18 cellular contexts compared by ENCODE assay signal in genomic region chr4:85952518-85952917, GRCh38.
DNase-seq lines count a peak whose midpoint lies in the region; ATAC-seq, FAIRE-seq and TF ChIP-seq lines count a peak whose summit lies in the region.
"Had no signal": no experiment of that assay in that cellular context is flagged by ENCODE, and none has a peak within 500 bp of the region (broad histone marks: within the 10 kb centered on the region; RNA-seq: fewer than 3 reads in every experiment).

No MANE protein-coding gene starts in this region.

- H3K4me1 ChIP-seq in IMR-90 (ENCODE audit: control insufficient read depth, insufficient read depth, low read length) (0 out of 2 replicates have a peak, but pooled peaks cover 2% of the 10 kb centered on the region), small intestine (ENCODE audit: control insufficient read depth in 2 of 2, insufficient read depth in 1 of 2, low read depth in 1 of 2, low read length in 1 of 2) (no peaks in the 10 kb centered on the region)
- H3K4me1 ChIP-seq: colonic mucosa had no signal

- H3K18ac ChIP-seq in IMR-90 (ENCODE audit: low read depth, low read length) = no peak overlapping the region

- H2BK5ac ChIP-seq in IMR-90 (ENCODE audit: low read depth, low read length, poor library complexity, severe bottlenecking) = no peak overlapping the region

- no peak for TF ChIP-seq POLR2A in IMR-90 (IDR thresholded peaks at IDR 0.05; ENCODE audit: low read depth, low read length)

- H4K8ac ChIP-seq in IMR-90 (ENCODE audit: low read depth in 2 of 2, low read length in 2 of 2) = no peak overlapping the region

- no peak for TF ChIP-seq CTCF in IMR-90 (conservative IDR thresholded peaks at IDR 0.05; ENCODE audit: low read depth, low read length)

- no peak overlapping the region for H3K4ac ChIP-seq in IMR-90 (ENCODE audit: low read depth, low read length)

- no peak for TF ChIP-seq RAD21 in IMR-90 (IDR thresholded peaks at IDR 0.05; ENCODE audit: low read length)

- no peak overlapping the region for H2BK120ac ChIP-seq in IMR-90 (ENCODE audit: low read depth, low read length)

- H3K9me3 ChIP-seq in IMR-90 (ENCODE audit: control insufficient read depth, insufficient read depth, low read length) = no peaks in the 10 kb centered on the region
- no peaks in the 10 kb centered on the region for H3K9me3 ChIP-seq in small intestine (ENCODE audit: control insufficient read depth, low read depth)
- H3K9me3 ChIP-seq: colonic mucosa had no signal

- no peak overlapping the region for H3K56ac ChIP-seq in IMR-90 (ENCODE audit: extremely low read depth, insufficient read depth, low read length)

- peak; percentile 23 for FAIRE-seq in frontal cortex (lab: Jason Lieb, UNC)
- peak; percentile 23 for FAIRE-seq in small intestine (lab: Jason Lieb, UNC)
- FAIRE-seq: keratinocyte, urothelium cell line had no signal

- H2BK15ac ChIP-seq in IMR-90 (ENCODE audit: low read depth, low read length) = no peak overlapping the region

- H3K4me2 ChIP-seq in IMR-90 (ENCODE audit: low read depth, low read length) = no peak overlapping the region

- no peak overlapping the region for H2AK9ac ChIP-seq in IMR-90 (replicated peaks; ENCODE audit: low read depth, low read length, poor library complexity)

- no peak overlapping the region for H2AK5ac ChIP-seq in IMR-90 (ENCODE audit: low read depth, low read length)

- no peak overlapping the region for H4K91ac ChIP-seq in IMR-90 (ENCODE audit: insufficient read depth, low read depth, low read length)

- H3K14ac ChIP-seq in IMR-90 (replicated peaks; ENCODE audit: low read depth, low read length) = no peak overlapping the region

- CTCF ChIA-PET in IMR-90 (lab: Yijun Ruan, JAX) = interaction anchor here (0.6 kb wide), 1 partner anchor 15 kb away, joined by 3 read pairs; no protein-coding TSS in a partner anchor

- DNase-seq in IMR-90 (peak; percentile 58), brain pericyte (ENCODE audit: low read depth, low spot score) (peak; percentile 46), frontal cortex (ENCODE audit: low spot score in 2 of 2) (no peak), small intestine (peak; percentile 24), NK-92 (lab: John Stamatoyannopoulos, UW; ENCODE audit: unreplicated experiment) (no peak), NCI-H748 treated with DMSO at 0.1 percent for 48 hours (lab: John Stamatoyannopoulos, UW) (no peak), H7 (no peak)
- DNase-seq in stimulated activated naive CD8-positive, alpha-beta T cell treated with anti-CD3 and anti-CD28 coated beads, Interleukin-15, Interleukin-2, amounts not matched to agents 100 U/mL and 50 U/mL, for 24 hours = no peak
- DNase-seq: activated CD4-positive, alpha-beta T cell treated with anti-CD3 and anti-CD28 coated beads for 1 hour; CD4-positive, CD25-positive, alpha-beta regulatory T cell; colonic mucosa; GDM1; NCI-H1436; NCI-H524; stimulated activated CD4-positive, alpha-beta T cell treated with anti-CD3 and anti-CD28 coated beads, Interleukin-2, amount 100 ng/mL, for 48 hours had no signal

- no peak overlapping the region for H3K9ac ChIP-seq in IMR-90 (ENCODE audit: low read depth, low read length)

- no peaks in the 10 kb centered on the region for H3K9me1 ChIP-seq in IMR-90 (ENCODE audit: insufficient read depth, low read length)

- H3K4me3 ChIP-seq in IMR-90 (ENCODE audit: insufficient read depth, low read depth, low read length) (no peak overlapping the region), small intestine (ENCODE audit: low read depth in 1 of 2, low read length in 2 of 2) (no peak overlapping the region), H7 (ENCODE audit: insufficient read depth, low read depth, low read length) (no peak overlapping the region)
- H3K4me3 ChIP-seq: colonic mucosa had no signal

- no peak overlapping the region for H2AFZ ChIP-seq in IMR-90 (replicated peaks; ENCODE audit: low read length, poor library complexity)

- no peak overlapping the region for H3K23ac ChIP-seq in IMR-90 (ENCODE audit: low read depth, low read length)

- BruUV-seq in IMR-90 (replicated peaks; lab: Mats Ljungman, UMichigan) = no TSS peak

- no peak overlapping the region for H4K5ac ChIP-seq in IMR-90 (ENCODE audit: low read depth, low read length)

- H3K36me3 ChIP-seq in IMR-90 (ENCODE audit: control insufficient read depth, insufficient read depth, low read length) = no peaks in the 10 kb centered on the region
- no peaks in the 10 kb centered on the region for H3K36me3 ChIP-seq in small intestine (ENCODE audit: control insufficient read depth in 2 of 2, insufficient read depth in 2 of 2, low read length in 2 of 2)
- H3K36me3 ChIP-seq in H7 (replicated peaks; ENCODE audit: control insufficient read depth, insufficient read depth, low read length) = no peaks in the 10 kb centered on the region
- H3K36me3 ChIP-seq: colonic mucosa had no signal

- intact Hi-C loops in IMR-90 (cut with micrococcal nuclease) = no loop called here

- in situ Hi-C loops in IMR-90 (cut with MboI; ENCODE audit: low sequenced_read_pairs) = no loop called here

- H4K20me1 ChIP-seq in IMR-90 (ENCODE audit: insufficient read depth, low read length) = no peaks in the 10 kb centered on the region; the same call in 1 of the 2 replicates

- no peaks in the 10 kb centered on the region for H3K27me3 ChIP-seq in IMR-90 (ENCODE audit: control insufficient read depth, insufficient read depth, low read length)
- H3K27me3 ChIP-seq in small intestine (ENCODE audit: control insufficient read depth in 2 of 2, insufficient read depth in 2 of 2, low read length in 2 of 2) = no peaks in the 10 kb centered on the region
- H3K27me3 ChIP-seq in H7 (ENCODE audit: control insufficient read depth, insufficient read depth, low read length) = no peaks in the 10 kb centered on the region
- H3K27me3 ChIP-seq: colonic mucosa had no signal

- POLR2A ChIA-PET in IMR-90 (lab: Charles Lee; ENCODE audit: unreplicated experiment) = no interaction called here

- dilution Hi-C loops in IMR-90 (cut with HindIII; ENCODE audit: low sequenced_read_pairs, unreplicated experiment) = no loop called here

- WGBS in IMR-90 (ENCODE audit: extremely low coverage in 2 of 2, insufficient read length in 1 of 2), 2 experiments = no CpG with 5 or more reads among the region's 3 CpGs
- 71 to 76% (median 75%) methylated on average over 3 of the region's 3 CpGs for WGBS in small intestine, 3 donors

- H3K27ac ChIP-seq in IMR-90 (ENCODE audit: insufficient read depth, low read length) (no peak overlapping the region), small intestine (ENCODE audit: low read depth in 1 of 2, low read length in 1 of 2) (no peak overlapping the region)
- H3K27ac ChIP-seq: colonic mucosa had no signal

- peaks cover 15 to 24% of the 10 kb centered on the region in 2 experiments; a peak in 3 of 4 replicates for H3K79me1 ChIP-seq in IMR-90 (ENCODE audit: low read depth in 1 of 2, low read length in 2 of 2)

- no peak overlapping the region for H2BK20ac ChIP-seq in IMR-90 (ENCODE audit: low read depth, low read length)

- ATAC-seq in IMR-90 (ENCODE audit: low read depth) = no peak
- ATAC-seq in stimulated activated naive CD8-positive, alpha-beta T cell treated with anti-CD3 and anti-CD28 coated beads, Interleukin-15, Interleukin-2, amounts not matched to agents 100 U/mL and 50 U/mL, for 24 hours = no peak
- ATAC-seq: activated naive CD4-positive, alpha-beta T cell treated with anti-CD3 and anti-CD28 coated beads, Interleukin-2, amount 50 U/mL, for 72 hours had no signal

TF ChIP-seq in IMR-90, 13 proteins besides CTCF, POLR2A, EP300 and RAD21:
- no peak for TF ChIP-seq USF2 (IDR thresholded peaks at IDR 0.05; ENCODE audit: low read depth, low read length)
- no peak for TF ChIP-seq MXI1 (IDR thresholded peaks at IDR 0.05; ENCODE audit: borderline replicate concordance, low read depth, low read length)
- no peak for TF ChIP-seq MAFK (IDR thresholded peaks at IDR 0.05; ENCODE audit: low read depth, low read length)
- no peak; the same call in 1 of the 2 replicates for TF ChIP-seq CEBPB (IDR thresholded peaks at IDR 0.05; ENCODE audit: low read depth, low read length)
- TF ChIP-seq FOS (IDR thresholded peaks at IDR 0.05; ENCODE audit: low read depth, low read length) = peak; percentile 32; the same call in 1 of the 2 replicates
TF ChIP-seq in IMR-90: peak in this region for 1.

Comparison
In these comparisons a context has a peak if more than half of its experiments do, and no peak if none do; other contexts are left out.
1. DNase-seq: peak in IMR-90 (single experiment), brain pericyte (single experiment) and small intestine (single experiment); none in frontal cortex (0 of 2), NK-92 (single experiment), NCI-H748 treated with DMSO at 0.1 percent for 48 hours (single experiment), H7 (single experiment) and stimulated activated naive CD8-positive, alpha-beta T cell treated with anti-CD3 and anti-CD28 coated beads, Interleukin-15, Interleukin-2, amounts not matched to agents 100 U/mL and 50 U/mL, for 24 hours (single experiment).